In the genomic region with DNA sequence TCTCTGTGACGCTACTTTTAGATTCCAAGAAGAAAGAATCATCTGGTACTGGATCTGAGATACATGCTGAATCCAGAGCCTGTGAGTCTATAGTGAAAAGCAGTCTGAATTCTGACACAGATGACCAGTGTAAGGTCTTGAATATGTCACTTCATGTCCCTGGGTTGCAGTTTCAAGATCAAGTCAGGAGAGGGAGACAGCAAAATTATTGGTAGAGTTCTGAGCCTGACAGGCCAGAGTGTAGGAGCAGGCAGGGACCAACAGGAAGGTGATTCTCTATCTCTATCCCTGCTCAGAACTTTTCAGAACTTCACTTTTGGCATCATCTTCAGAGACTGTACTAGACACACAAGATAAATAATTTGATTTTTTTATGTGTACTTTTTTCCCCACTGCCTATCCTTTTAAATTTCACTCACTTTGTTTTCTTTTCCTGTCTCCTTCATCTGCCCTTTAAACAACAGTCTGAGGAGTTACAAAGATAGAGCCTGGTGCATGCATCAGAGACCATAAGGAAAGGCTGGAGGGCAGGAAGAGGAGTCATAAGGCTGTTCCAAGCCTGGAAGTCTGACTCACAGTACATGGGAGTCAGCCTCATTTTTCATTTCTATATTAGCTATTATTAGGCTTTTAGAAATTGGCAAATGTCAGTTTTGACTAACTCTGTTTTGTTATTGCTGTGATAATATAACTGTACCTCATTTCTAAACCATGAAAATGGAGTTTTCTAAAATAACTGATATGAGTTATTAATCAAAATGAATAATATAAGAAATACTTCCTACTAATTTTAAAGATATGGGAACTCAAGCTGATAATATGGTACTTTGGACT, we compare ENCODE assay signal across 8 cellular contexts.
A peak's percentile ranks its signal among the peaks of the same experiment; 100 is the strongest.
DNase-seq lines count a peak whose midpoint lies in the region; ATAC-seq, FAIRE-seq and TF ChIP-seq lines count a peak whose summit lies in the region.

No MANE protein-coding gene starts in this region.

- CTCF ChIA-PET in GM12878 (lab: Yijun Ruan, JAX), result interaction anchor here (0.7 to 5.5 kb wide), 4 partner anchors 9 to 699 kb away, joined by 3 to 37 read pairs (median 4); no protein-coding TSS in a partner anchor

- in situ Hi-C loops in GM12878 (cut with MboI), result no loop called here

- TF ChIP-seq RAD21 in GM12878 (IDR thresholded peaks at IDR 0.05; ENCODE audit: insufficient read depth, low read depth, low read length), result peak; percentile 49

- FAIRE-seq in GM12878 (lab: Jason Lieb, UNC), result no peak

- no peak overlapping the region for H3K4me3 ChIP-seq in MG63
- no peak overlapping the region for H3K4me3 ChIP-seq in GM12878
- no peak overlapping the region for H3K4me3 ChIP-seq in mesodermal cell (ENCODE audit: extremely low read depth, insufficient read depth, low read length, poor library complexity, severe bottlenecking)

- H2AFZ ChIP-seq in GM12878 (ENCODE audit: control insufficient read depth, low read depth, low read length), result no peak overlapping the region

- BruUV-seq in GM12878 (replicated peaks; lab: Mats Ljungman, UMichigan), result no TSS peak

- peaks cover 0 to 4% of the 10 kb centered on the region in 2 donors for H3K9me3 Mint-ChIP-seq in natural killer cell

- no peaks in the 10 kb centered on the region for H3K36me3 Mint-ChIP-seq in natural killer cell

- RAD21 ChIA-PET in GM12878 (lab: Charles Lee; ENCODE audit: unreplicated experiment), result interaction anchor here (0.7 to 1.7 kb wide), 2 partner anchors 123 to 632 kb away, joined by 3 to 5 read pairs; no protein-coding TSS in a partner anchor

- H3K9me3 ChIP-seq in MG63, result no peaks in the 10 kb centered on the region
- no peaks in the 10 kb centered on the region for H3K9me3 ChIP-seq in GM12878 (replicated peaks; ENCODE audit: control insufficient read depth, insufficient read depth, low read length)
- H3K9me3 ChIP-seq in mesodermal cell (ENCODE audit: control insufficient read depth, low read length), result no peaks in the 10 kb centered on the region

- no peak for TF ChIP-seq EP300 in GM12878 (IDR thresholded peaks at IDR 0.05; ENCODE audit: borderline replicate concordance in 1 of 2, control insufficient read depth in 1 of 2, low read depth in 2 of 2, low read length in 2 of 2)

- no peak for TF ChIP-seq POLR2A in GM12878 (IDR thresholded peaks at IDR 0.05; ENCODE audit: low read depth, low read length)

- H3K36me3 ChIP-seq in MG63, result no peaks in the 10 kb centered on the region
- H3K36me3 ChIP-seq in GM12878 (ENCODE audit: control insufficient read depth in 2 of 2, insufficient read depth in 2 of 2, low read length in 1 of 2), result no peaks in the 10 kb centered on the region
- no peaks in the 10 kb centered on the region for H3K36me3 ChIP-seq in mesodermal cell (ENCODE audit: control insufficient read depth, insufficient read depth, low read length)

- H3K27me3 Mint-ChIP-seq in natural killer cell (ENCODE audit: low read depth in 2 of 2), result no peaks in the 10 kb centered on the region

- H3K9ac ChIP-seq in GM12878 (ENCODE audit: control insufficient read depth, insufficient read depth, low read length), result no peak overlapping the region

- H3K4me1 ChIP-seq in GM12878 (ENCODE audit: control insufficient read depth, insufficient read depth, low read length), result no peaks in the 10 kb centered on the region
- no peaks in the 10 kb centered on the region for H3K4me1 ChIP-seq in mesodermal cell (ENCODE audit: control insufficient read depth, insufficient read depth, low read length, poor library complexity, severe bottlenecking)

- POLR2A ChIA-PET in GM12878 (lab: Charles Lee), result no interaction called here

- H4K20me1 ChIP-seq in GM12878 (ENCODE audit: control insufficient read depth, insufficient read depth), result no peaks in the 10 kb centered on the region

- peak; percentile 34 to 44 (median 40); a peak in 4 of 6 replicates for TF ChIP-seq CTCF in GM12878 (IDR thresholded peaks at IDR 0.05 in 2 of 3, conservative IDR thresholded peaks at IDR 0.05 in 1 of 3; ENCODE audit: control insufficient read depth in 2 of 3, extremely low read depth in 1 of 3, insufficient read depth in 1 of 3, low read depth in 3 of 3, low read length in 3 of 3)
- no peak for TF ChIP-seq CTCF in natural killer cell (IDR thresholded peaks at IDR 0.05)

- no peak overlapping the region for H3K27ac ChIP-seq in GM12878 (ENCODE audit: control insufficient read depth, insufficient read depth)
- peak overlapping the region; percentile 37 for H3K27ac ChIP-seq in mesodermal cell (ENCODE audit: low read depth, low read length, severe bottlenecking)

- H3K4me3 Mint-ChIP-seq in natural killer cell, result no peak overlapping the region

- H3K4me2 ChIP-seq in GM12878 (ENCODE audit: control insufficient read depth, insufficient read depth), result no peak overlapping the region

- no peak overlapping the region for H3K27ac Mint-ChIP-seq in natural killer cell

- H3K79me2 ChIP-seq in GM12878 (ENCODE audit: control insufficient read depth, insufficient read depth, low read length), result no peaks in the 10 kb centered on the region

- ATAC-seq in GM12878 (peak; percentile 88), natural killer cell (no peak)

- H3K4me1 Mint-ChIP-seq in natural killer cell, result no peaks in the 10 kb centered on the region

- WGBS in GM12878 (ENCODE audit: insufficient coverage, insufficient replicate concordance, low lambda C conversion rate, missing lambda C conversion rate), result 0% methylated on average over 1 of the region's 1 CpG
- WGBS in mesodermal cell (ENCODE audit: insufficient coverage in 2 of 2), 2 experiments, result 86 to 100% methylated on average over 1 of the region's 1 CpG

- H3K27me3 ChIP-seq in MG63, result no peaks in the 10 kb centered on the region
- H3K27me3 ChIP-seq in GM12878 (replicated peaks in 1 of 2; ENCODE audit: control insufficient read depth in 2 of 2, insufficient read depth in 2 of 2, low read length in 1 of 2), result no peaks in the 10 kb centered on the region

- intact Hi-C loops in GM12878 (cut with micrococcal nuclease; ENCODE audit: unreplicated experiment), result no loop called here
- intact Hi-C loops in natural killer cell (cut with micrococcal nuclease), result no loop called here

- SMC1A ChIA-PET in GM12878 (lab: Charles Lee; ENCODE audit: uncharacterized antibody, unreplicated experiment), result interaction anchor here (1.6 to 2.2 kb wide), 4 partner anchors 20 to 631 kb away, joined by 3 to 8 read pairs (median 6); no protein-coding TSS in a partner anchor

- peak; percentile 75 for DNase-seq in Ammon's horn (ENCODE audit: low spot score)
- peak; percentile 1 for DNase-seq in GM19240 (ENCODE audit: insufficient read length, low spot score)
- DNase-seq in MG63, result peak; percentile 43
- no peak for DNase-seq in GM12878 (ENCODE audit: low read depth, low spot score)
- no peak for DNase-seq in natural killer cell
- DNase-seq in activated CD4-positive, alpha-beta T cell treated with anti-CD3 and anti-CD28 coated beads, Interleukin-2, amount 50 U/mL, for 4 hours, result no peak
- DNase-seq in KG1 (lab: John Stamatoyannopoulos, UW), result no peak

TF ChIP-seq in GM12878, 131 proteins besides CTCF, POLR2A, EP300 and RAD21:
- TF ChIP-seq RFX5 (IDR thresholded peaks at IDR 0.05; ENCODE audit: low read depth, low read length) (no peak), SMC3 (IDR thresholded peaks at IDR 0.05; ENCODE audit: borderline replicate concordance, low read length) (peak; percentile 39; the same call in 1 of the 2 replicates), CREB1 (IDR thresholded peaks at IDR 0.05; ENCODE audit: low read depth) (no peak), IRF4 (IDR thresholded peaks at IDR 0.05; ENCODE audit: low read depth, low read length) (no peak)

Comparison
In these comparisons a context has a peak if more than half of its experiments do, and no peak if none do; other contexts are left out.
1. DNase-seq: peak in Ammon's horn (single experiment), GM19240 (single experiment) and MG63 (single experiment); none in GM12878 (single experiment), natural killer cell (single experiment), activated CD4-positive, alpha-beta T cell treated with anti-CD3 and anti-CD28 coated beads, Interleukin-2, amount 50 U/mL, for 4 hours (0 of 2) and KG1 (single experiment).